ENCODE assay signal across 26 cellular contexts in the genomic region with DNA sequence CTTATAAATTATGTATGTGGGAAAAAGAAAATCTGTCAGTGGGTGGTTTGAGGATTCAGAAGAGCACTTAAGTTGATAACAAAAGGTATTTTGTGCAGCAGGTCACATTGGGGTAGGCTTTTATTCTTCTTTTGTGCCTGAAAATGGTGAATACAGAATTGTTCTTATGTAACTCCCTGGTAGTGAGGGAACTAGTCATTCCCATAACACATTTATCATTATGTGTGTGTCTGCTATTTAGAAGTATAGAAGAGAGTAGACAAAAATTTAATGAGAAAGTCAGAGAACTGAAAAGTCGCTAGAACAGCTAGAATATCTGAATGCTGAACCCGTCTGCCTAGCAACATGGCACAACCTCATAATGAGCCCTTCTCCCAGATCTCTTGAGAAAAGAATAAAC.
"Had no signal": no experiment of that assay in that cellular context is flagged by ENCODE, and none has a peak within 500 bp of the region (broad histone marks: within the 10 kb centered on the region; RNA-seq: fewer than 3 reads in every experiment).

No MANE protein-coding gene starts in this region.

- H3K4me3 Mint-ChIP-seq: activated B cell treated with CpG ODN at 0.5 μM for 24 hours; activated CD4-positive, alpha-beta memory T cell treated with anti-CD3 and anti-CD28 coated beads for 36 hours; activated CD4-positive, alpha-beta T cell treated with anti-CD3 and anti-CD28 coated beads for 36 hours; activated naive CD4-positive, alpha-beta T cell treated with anti-CD3 and anti-CD28 coated beads for 36 hours; activated naive CD8-positive, alpha-beta T cell treated with anti-CD3 and anti-CD28 coated beads, Interleukin-2, amount 10 ng/mL, durations not matched to agents 7 days and 5 days; mesothelial cell of epicardium; naive thymus-derived CD8-positive, alpha-beta T cell; stimulated activated memory B cell treated with anti-CD40 and anti-IgM and Interleukin-4, amounts not matched to agents 10 μg/mL and 1 μg/mL and 100 μg/mL, for 72 hours; T-helper 1 cell treated with Interleukin-12 subunit alpha and Interleukin-12 subunit beta and Interleukin-4 antibody, amounts not matched to agents 30 μg/mL and 1 μg/mL, for 36 hours had no signal

- H3K27ac Mint-ChIP-seq: activated B cell treated with CpG ODN at 0.5 μM for 24 hours; activated CD4-positive, alpha-beta memory T cell treated with anti-CD3 and anti-CD28 coated beads for 36 hours; activated CD4-positive, alpha-beta T cell treated with anti-CD3 and anti-CD28 coated beads for 36 hours; activated naive CD4-positive, alpha-beta T cell treated with anti-CD3 and anti-CD28 coated beads for 36 hours; activated naive CD8-positive, alpha-beta T cell treated with anti-CD3 and anti-CD28 coated beads, Interleukin-2, amount 10 ng/mL, durations not matched to agents 7 days and 5 days; mesothelial cell of epicardium; naive thymus-derived CD8-positive, alpha-beta T cell; stimulated activated memory B cell treated with anti-CD40 and anti-IgM and Interleukin-4, amounts not matched to agents 10 μg/mL and 1 μg/mL and 100 μg/mL, for 72 hours; T-helper 1 cell treated with Interleukin-12 subunit alpha and Interleukin-12 subunit beta and Interleukin-4 antibody, amounts not matched to agents 30 μg/mL and 1 μg/mL, for 36 hours had no signal

- H3K9me3 ChIP-seq: body of pancreas, stomach, suprapubic skin, tibial nerve had no signal

- ATAC-seq: activated CD4-positive, alpha-beta T cell treated with anti-CD3 and anti-CD28 coated beads for 36 hours; body of pancreas; left lobe of liver; naive thymus-derived CD8-positive, alpha-beta T cell; sciatic nerve; stimulated activated memory B cell treated with anti-CD40 and anti-IgM and Interleukin-4, amounts not matched to agents 10 μg/mL and 1 μg/mL and 100 μg/mL, for 72 hours had no signal

- H3K27ac ChIP-seq: body of pancreas, stomach, suprapubic skin, tibial nerve had no signal

- H3K4me3 ChIP-seq: body of pancreas, lung, smooth muscle cell, stomach, suprapubic skin, tibial nerve had no signal

- H3K27me3 ChIP-seq: body of pancreas, stomach, suprapubic skin, tibial nerve had no signal

- H3K36me3 ChIP-seq: stomach, suprapubic skin, tibial nerve had no signal

- H3K36me3 Mint-ChIP-seq: activated CD4-positive, alpha-beta memory T cell treated with anti-CD3 and anti-CD28 coated beads for 36 hours; activated naive CD8-positive, alpha-beta T cell treated with anti-CD3 and anti-CD28 coated beads, Interleukin-2, amount 10 ng/mL, durations not matched to agents 7 days and 5 days; mesothelial cell of epicardium; naive thymus-derived CD8-positive, alpha-beta T cell; stimulated activated memory B cell treated with anti-CD40 and anti-IgM and Interleukin-4, amounts not matched to agents 10 μg/mL and 1 μg/mL and 100 μg/mL, for 72 hours had no signal

- H3K27me3 Mint-ChIP-seq: stimulated activated memory B cell treated with anti-CD40 and anti-IgM and Interleukin-4, amounts not matched to agents 10 μg/mL and 1 μg/mL and 100 μg/mL, for 72 hours had no signal

- H3K4me1 Mint-ChIP-seq: activated B cell treated with CpG ODN at 0.5 μM for 24 hours; activated CD4-positive, alpha-beta T cell treated with anti-CD3 and anti-CD28 coated beads for 36 hours; stimulated activated memory B cell treated with anti-CD40 and anti-IgM and Interleukin-4, amounts not matched to agents 10 μg/mL and 1 μg/mL and 100 μg/mL, for 72 hours had no signal

- H3K4me2 ChIP-seq: smooth muscle cell had no signal

- DNase-seq: activated B cell treated with CpG ODN at 0.5 μM for 24 hours; activated CD4-positive, alpha-beta memory T cell treated with anti-CD3 and anti-CD28 coated beads for 36 hours; activated CD4-positive, alpha-beta T cell treated with anti-CD3 and anti-CD28 coated beads for 36 hours; activated naive CD4-positive, alpha-beta T cell treated with anti-CD3 and anti-CD28 coated beads for 36 hours; activated naive CD8-positive, alpha-beta T cell treated with anti-CD3 and anti-CD28 coated beads, Interleukin-2, amount 10 ng/mL, durations not matched to agents 7 days and 5 days; activated T-cell treated with anti-CD3 and anti-CD28 coated beads, Interleukin-2, amount 50 U/mL, for 48 hours; amygdala; body of pancreas; effector CD4-positive, alpha-beta T cell; erythroblast; foreskin fibroblast; naive thymus-derived CD8-positive, alpha-beta T cell; occipital lobe; posterior cingulate gyrus; stimulated activated CD4-positive, alpha-beta T cell treated with anti-CD3 and anti-CD28 coated beads, Interleukin-15, amount 100 ng/mL, for 24 hours; stomach; T1000 had no signal

- H3K9me3 Mint-ChIP-seq: activated B cell treated with CpG ODN at 0.5 μM for 24 hours; activated CD4-positive, alpha-beta memory T cell treated with anti-CD3 and anti-CD28 coated beads for 36 hours; activated naive CD4-positive, alpha-beta T cell treated with anti-CD3 and anti-CD28 coated beads for 36 hours; activated naive CD8-positive, alpha-beta T cell treated with anti-CD3 and anti-CD28 coated beads, Interleukin-2, amount 10 ng/mL, durations not matched to agents 7 days and 5 days; mesothelial cell of epicardium; stimulated activated memory B cell treated with anti-CD40 and anti-IgM and Interleukin-4, amounts not matched to agents 10 μg/mL and 1 μg/mL and 100 μg/mL, for 72 hours; T-helper 1 cell treated with Interleukin-12 subunit alpha and Interleukin-12 subunit beta and Interleukin-4 antibody, amounts not matched to agents 30 μg/mL and 1 μg/mL, for 36 hours had no signal

- H3K4me1 ChIP-seq: body of pancreas, stomach, suprapubic skin, tibial nerve had no signal
